ENCODE assay signal across 1 cellular context in the genomic region with DNA sequence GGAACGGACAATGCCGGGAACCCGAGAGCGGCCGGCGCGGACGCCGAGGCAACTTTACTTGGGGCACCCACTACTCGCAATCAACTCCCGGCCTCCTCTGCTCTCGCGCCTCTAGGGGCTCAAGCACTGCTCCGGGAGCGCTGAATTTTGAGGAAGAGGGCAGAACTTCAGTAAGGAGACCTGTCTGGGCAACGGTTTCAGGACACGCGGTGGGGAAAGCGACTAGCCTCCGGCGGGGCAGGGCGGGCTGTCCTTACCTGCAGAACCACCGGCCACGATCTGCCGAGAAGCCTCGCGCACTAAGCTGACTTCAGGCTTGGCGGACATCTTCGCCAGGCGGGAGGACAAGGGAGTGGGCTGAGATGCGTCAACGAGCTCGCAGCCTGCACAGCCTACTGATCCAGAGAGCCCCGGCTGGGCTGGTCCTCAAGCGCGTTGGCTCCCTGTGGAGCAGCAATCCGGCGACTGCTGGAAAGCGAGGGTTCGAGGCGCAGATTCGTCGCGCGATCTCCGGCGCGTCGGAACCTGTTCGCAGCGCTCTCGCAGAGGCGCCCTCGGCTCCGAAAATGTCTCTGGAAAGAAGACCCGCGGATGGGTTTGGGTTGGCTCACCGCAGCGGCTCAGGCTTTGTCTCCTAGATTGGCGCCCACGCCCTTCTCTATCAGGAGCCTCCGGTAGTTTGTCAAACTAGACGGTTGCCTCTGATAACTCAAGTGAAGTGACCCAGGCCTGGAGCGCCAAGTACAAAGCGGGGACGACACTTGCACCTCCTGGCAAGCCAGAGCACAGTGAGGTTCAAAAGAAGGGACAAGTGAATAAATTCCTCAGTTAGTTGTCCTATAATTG.
A peak's percentile ranks its signal among the peaks of the same experiment; 100 is the strongest.
TF ChIP-seq lines count a peak whose summit lies in the region.

SLC25A21 (minus strand) TSS at position 583 of the 846 bp plus-strand sequence.

TF ChIP-seq in WTC11, 78 proteins besides CTCF, POLR2A, EP300 and RAD21 (continued from another document and continues in another):
- TF ChIP-seq ATF6 (CRISPR knock-in tag; IDR thresholded peaks at IDR 0.05) (no peak), USF1 (CRISPR knock-in tag; IDR thresholded peaks at IDR 0.05) (peak; percentile 32; the same call in 1 of the 2 replicates), ZNF512 (CRISPR knock-in tag; IDR thresholded peaks at IDR 0.05; ENCODE audit: borderline replicate concordance) (no peak), ZNF219 (CRISPR knock-in tag; IDR thresholded peaks at IDR 0.05; ENCODE audit: borderline replicate concordance) (no peak), NR1H2 (CRISPR knock-in tag; IDR thresholded peaks at IDR 0.05) (no peak), CREB1 (CRISPR knock-in tag; IDR thresholded peaks at IDR 0.05) (no peak), HMGXB4 (CRISPR knock-in tag; IDR thresholded peaks at IDR 0.05) (peak; percentile 92), ESRRA (CRISPR knock-in tag; IDR thresholded peaks at IDR 0.05; ENCODE audit: borderline replicate concordance) (peak; percentile 76; the same call in 1 of the 2 replicates), SP1 (CRISPR knock-in tag; conservative IDR thresholded peaks at IDR 0.05) (peak; percentile 78), IRF2 (CRISPR knock-in tag; IDR thresholded peaks at IDR 0.05; ENCODE audit: borderline replicate concordance, low read depth) (no peak), ZNF423 (CRISPR knock-in tag; IDR thresholded peaks at IDR 0.05) (no peak), ZNF263 (CRISPR knock-in tag; IDR thresholded peaks at IDR 0.05; ENCODE audit: low read depth) (no peak), RELA (CRISPR knock-in tag; IDR thresholded peaks at IDR 0.05; ENCODE audit: borderline replicate concordance) (peak; percentile 44; the same call in 1 of the 2 replicates), MYBL2 (CRISPR knock-in tag; IDR thresholded peaks at IDR 0.05) (no peak; the same call in 1 of the 2 replicates), TEAD4 (CRISPR knock-in tag; IDR thresholded peaks at IDR 0.05) (0 out of 2 replicates have a peak, but pooled peaks have one; percentile 52), ELF4 (CRISPR knock-in tag; IDR thresholded peaks at IDR 0.05; ENCODE audit: low read depth) (0 out of 2 replicates have a peak, but pooled peaks have one; percentile 34), FOXJ3 (CRISPR knock-in tag; IDR thresholded peaks at IDR 0.05; ENCODE audit: borderline replicate concordance) (no peak), ZNF532 (CRISPR knock-in tag; IDR thresholded peaks at IDR 0.05; ENCODE audit: borderline replicate concordance) (no peak), MXD4 (CRISPR knock-in tag; IDR thresholded peaks at IDR 0.05; ENCODE audit: borderline replicate concordance) (no peak), NFYB (CRISPR knock-in tag; conservative IDR thresholded peaks at IDR 0.05; ENCODE audit: low read depth) (no peak), ERG (CRISPR knock-in tag; IDR thresholded peaks at IDR 0.05) (peak; percentile 80), OVOL2 (CRISPR knock-in tag; IDR thresholded peaks at IDR 0.05; ENCODE audit: borderline replicate concordance) (no peak), STAT6 (CRISPR knock-in tag; conservative IDR thresholded peaks at IDR 0.05; ENCODE audit: low read depth) (no peak), ZNF416 (CRISPR knock-in tag; IDR thresholded peaks at IDR 0.05) (0 out of 2 replicates have a peak, but pooled peaks have one; percentile 64)
- TF ChIP-seq, protein P1, sequence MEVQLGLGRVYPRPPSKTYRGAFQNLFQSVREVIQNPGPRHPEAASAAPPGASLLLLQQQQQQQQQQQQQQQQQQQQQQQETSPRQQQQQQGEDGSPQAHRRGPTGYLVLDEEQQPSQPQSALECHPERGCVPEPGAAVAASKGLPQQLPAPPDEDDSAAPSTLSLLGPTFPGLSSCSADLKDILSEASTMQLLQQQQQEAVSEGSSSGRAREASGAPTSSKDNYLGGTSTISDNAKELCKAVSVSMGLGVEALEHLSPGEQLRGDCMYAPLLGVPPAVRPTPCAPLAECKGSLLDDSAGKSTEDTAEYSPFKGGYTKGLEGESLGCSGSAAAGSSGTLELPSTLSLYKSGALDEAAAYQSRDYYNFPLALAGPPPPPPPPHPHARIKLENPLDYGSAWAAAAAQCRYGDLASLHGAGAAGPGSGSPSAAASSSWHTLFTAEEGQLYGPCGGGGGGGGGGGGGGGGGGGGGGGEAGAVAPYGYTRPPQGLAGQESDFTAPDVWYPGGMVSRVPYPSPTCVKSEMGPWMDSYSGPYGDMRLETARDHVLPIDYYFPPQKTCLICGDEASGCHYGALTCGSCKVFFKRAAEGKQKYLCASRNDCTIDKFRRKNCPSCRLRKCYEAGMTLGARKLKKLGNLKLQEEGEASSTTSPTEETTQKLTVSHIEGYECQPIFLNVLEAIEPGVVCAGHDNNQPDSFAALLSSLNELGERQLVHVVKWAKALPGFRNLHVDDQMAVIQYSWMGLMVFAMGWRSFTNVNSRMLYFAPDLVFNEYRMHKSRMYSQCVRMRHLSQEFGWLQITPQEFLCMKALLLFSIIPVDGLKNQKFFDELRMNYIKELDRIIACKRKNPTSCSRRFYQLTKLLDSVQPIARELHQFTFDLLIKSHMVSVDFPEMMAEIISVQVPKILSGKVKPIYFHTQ (CRISPR knock-in tag; IDR thresholded peaks at IDR 0.05): no peak
- TF ChIP-seq, protein P2, sequence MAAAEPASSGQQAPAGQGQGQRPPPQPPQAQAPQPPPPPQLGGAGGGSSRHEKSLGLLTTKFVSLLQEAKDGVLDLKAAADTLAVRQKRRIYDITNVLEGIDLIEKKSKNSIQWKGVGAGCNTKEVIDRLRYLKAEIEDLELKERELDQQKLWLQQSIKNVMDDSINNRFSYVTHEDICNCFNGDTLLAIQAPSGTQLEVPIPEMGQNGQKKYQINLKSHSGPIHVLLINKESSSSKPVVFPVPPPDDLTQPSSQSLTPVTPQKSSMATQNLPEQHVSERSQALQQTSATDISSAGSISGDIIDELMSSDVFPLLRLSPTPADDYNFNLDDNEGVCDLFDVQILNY (CRISPR knock-in tag; IDR thresholded peaks at IDR 0.05): peak; percentile 54; the same call in 1 of the 2 replicates
- TF ChIP-seq, protein P3, sequence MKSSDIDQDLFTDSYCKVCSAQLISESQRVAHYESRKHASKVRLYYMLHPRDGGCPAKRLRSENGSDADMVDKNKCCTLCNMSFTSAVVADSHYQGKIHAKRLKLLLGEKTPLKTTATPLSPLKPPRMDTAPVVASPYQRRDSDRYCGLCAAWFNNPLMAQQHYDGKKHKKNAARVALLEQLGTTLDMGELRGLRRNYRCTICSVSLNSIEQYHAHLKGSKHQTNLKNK (CRISPR knock-in tag; IDR thresholded peaks at IDR 0.05): no peak
